8 cellular contexts compared by ENCODE assay signal in genomic region chr10:121734517-121735137, GRCh38.
A peak's percentile ranks its signal among the peaks of the same experiment; 100 is the strongest.
DNase-seq lines count a peak whose midpoint lies in the region; ATAC-seq, FAIRE-seq and TF ChIP-seq lines count a peak whose summit lies in the region.

No MANE protein-coding gene starts in this region.

- WGBS in K562 (ENCODE audit: insufficient coverage, low coverage, missing lambda C conversion rate) = 9% methylated on average over 9 of the region's 14 CpGs
- WGBS in right lobe of liver (ENCODE audit: insufficient coverage, low coverage, low lambda C conversion rate, missing lambda C conversion rate) = 6% methylated on average over 6 of the region's 14 CpGs

- H3K36me3 ChIP-seq in K562 (ENCODE audit: control insufficient read depth, insufficient read depth, low read length) = no peaks in the 10 kb centered on the region
- no peaks in the 10 kb centered on the region for H3K36me3 ChIP-seq in right lobe of liver

- TF ChIP-seq RAD21 in K562 (CRISPR knock-in tag; conservative IDR thresholded peaks at IDR 0.05 in 1 of 2, IDR thresholded peaks at IDR 0.05 in 1 of 2) = no peak

- H3K4me3 ChIP-seq in K562 = no peak overlapping the region
- no peak overlapping the region for H3K4me3 ChIP-seq in right lobe of liver

- H4K20me1 ChIP-seq in K562 (replicated peaks; ENCODE audit: control insufficient read depth, insufficient read depth, low read length) = no peaks in the 10 kb centered on the region

- H3K27ac ChIP-seq in K562 (ENCODE audit: extremely low read depth, low read depth, low read length) (no peak overlapping the region), right lobe of liver (no peak overlapping the region)

- in situ Hi-C loops in K562 (cut with MboI) = loop anchor here (10.0 kb wide), 1 partner anchor 790 kb away; no protein-coding TSS in a partner anchor

- TF ChIP-seq CTCF in K562 (IDR thresholded peaks at IDR 0.05 in 2 of 3, conservative IDR thresholded peaks at IDR 0.05 in 1 of 3; ENCODE audit: insufficient read depth in 2 of 3, low read depth in 1 of 3, low read length in 3 of 3) = peak; percentile 49 to 63 (median 58)
- TF ChIP-seq CTCF in right lobe of liver (IDR thresholded peaks at IDR 0.05) = peak; percentile 42 to 76 (median 72)

- peaks cover 32% of the 10 kb centered on the region for H3K27me3 Mint-ChIP-seq in activated T-helper 2 cell treated with anti-CD3 and anti-CD28 coated beads, Interferon-gamma antibody, Interleukin-2, Interleukin-4, amounts not matched to agents 10 μg/mL and 5 μg/mL and 100 μg/mL, durations not matched to agents 14 hours and 24 hours and 36 hours (ENCODE audit: low read depth)

- TF ChIP-seq POLR2A in K562 (conservative IDR thresholded peaks at IDR 0.05) = no peak
- no peak for TF ChIP-seq POLR2A in right lobe of liver (IDR thresholded peaks at IDR 0.05)

- DNase-seq in NCI-H510A treated with DMSO at 0.1 percent for 48 hours (lab: John Stamatoyannopoulos, UW) (peak; percentile 12), NCI-H510A (lab: John Stamatoyannopoulos, UW) (no peak), Kasumi-1 (lab: John Stamatoyannopoulos, UW) (peak; percentile 38), K562 (ENCODE audit: extremely low read depth in 1 of 4, low spot score in 3 of 4) (peak; percentile 27 to 32 (median 30)), right lobe of liver (no peak), cortex of kidney (lab: John Stamatoyannopoulos, UW) (no peak)
- no peak for DNase-seq in activated T-helper 2 cell treated with anti-CD3 and anti-CD28 coated beads, Interferon-gamma antibody, Interleukin-2, Interleukin-4, amounts not matched to agents 10 μg/mL and 5 μg/mL and 100 μg/mL, durations not matched to agents 14 hours and 24 hours and 36 hours (ENCODE audit: low spot score)

- BruUV-seq in K562 (replicated peaks; lab: Mats Ljungman, UMichigan) = no TSS peak

- intact Hi-C loops in K562 (cut with micrococcal nuclease) = loop anchor here (10.0 kb wide), 2 partner anchors 150 to 790 kb away; no protein-coding TSS in a partner anchor
- intact Hi-C loops in right lobe of liver (cut with DNase I) = loop anchor here (5.0 to 10.0 kb wide), 2 partner anchors 790 to 792 kb away; no protein-coding TSS in a partner anchor
- intact Hi-C loops in activated T-helper 2 cell treated with anti-CD3 and anti-CD28 coated beads, Interferon-gamma antibody, Interleukin-2, Interleukin-4, amounts not matched to agents 10 μg/mL and 5 μg/mL and 100 μg/mL, durations not matched to agents 14 hours and 24 hours and 36 hours (cut with micrococcal nuclease) = loop anchor here (2.0 to 5.0 kb wide), 2 partner anchors 168 to 786 kb away; no protein-coding TSS in a partner anchor

- no peak for FAIRE-seq in K562 (lab: Jason Lieb, UNC)

- POLR2A ChIA-PET in K562 (lab: Yijun Ruan, JAX) = no interaction called here

- H3K9me3 ChIP-seq in K562 (replicated peaks; ENCODE audit: control insufficient read depth, insufficient read depth, low read depth, low read length) (no peaks in the 10 kb centered on the region), right lobe of liver (no peaks in the 10 kb centered on the region)

- no peaks in the 10 kb centered on the region for H3K9me3 Mint-ChIP-seq in activated T-helper 2 cell treated with anti-CD3 and anti-CD28 coated beads, Interferon-gamma antibody, Interleukin-2, Interleukin-4, amounts not matched to agents 10 μg/mL and 5 μg/mL and 100 μg/mL, durations not matched to agents 14 hours and 24 hours and 36 hours

- CTCF ChIA-PET in K562 (lab: Yijun Ruan, JAX; ENCODE audit: low intra/inter-chr PET ratio) = interaction anchor here (1.3 kb wide), 1 partner anchor 792 kb away, joined by 4 read pairs; no protein-coding TSS in a partner anchor

- H3K4me1 ChIP-seq in K562 (replicated peaks in 1 of 2; ENCODE audit: control insufficient read depth in 2 of 2, insufficient read depth in 2 of 2, low read length in 2 of 2) = peaks cover 3% of the 10 kb centered on the region in 2 experiments; a peak in 3 of 5 replicates
- H3K4me1 ChIP-seq in right lobe of liver = no peaks in the 10 kb centered on the region

- no peaks in the 10 kb centered on the region for H3K9me1 ChIP-seq in K562 (ENCODE audit: control insufficient read depth, insufficient read depth, low read length)

- H3K4me2 ChIP-seq in K562 (ENCODE audit: insufficient read depth, low read length) = no peak overlapping the region

- H3K36me3 Mint-ChIP-seq in activated T-helper 2 cell treated with anti-CD3 and anti-CD28 coated beads, Interferon-gamma antibody, Interleukin-2, Interleukin-4, amounts not matched to agents 10 μg/mL and 5 μg/mL and 100 μg/mL, durations not matched to agents 14 hours and 24 hours and 36 hours (ENCODE audit: low read depth) = no peaks in the 10 kb centered on the region

- no peak overlapping the region for H2AFZ ChIP-seq in K562 (ENCODE audit: low read depth, low read length)

- H3K27me3 ChIP-seq in K562 (ENCODE audit: control insufficient read depth in 2 of 2, insufficient read depth in 2 of 2, low read length in 2 of 2) (peaks cover 2 to 29% of the 10 kb centered on the region in 2 experiments), right lobe of liver (no peaks in the 10 kb centered on the region)

- no peak for TF ChIP-seq EP300 in K562 (IDR thresholded peaks at IDR 0.05; ENCODE audit: low read length)

- peaks cover 12% of the 10 kb centered on the region for H3K4me1 Mint-ChIP-seq in activated T-helper 2 cell treated with anti-CD3 and anti-CD28 coated beads, Interferon-gamma antibody, Interleukin-2, Interleukin-4, amounts not matched to agents 10 μg/mL and 5 μg/mL and 100 μg/mL, durations not matched to agents 14 hours and 24 hours and 36 hours (ENCODE audit: low read depth)

- no peak overlapping the region for H3K4me3 Mint-ChIP-seq in activated T-helper 2 cell treated with anti-CD3 and anti-CD28 coated beads, Interferon-gamma antibody, Interleukin-2, Interleukin-4, amounts not matched to agents 10 μg/mL and 5 μg/mL and 100 μg/mL, durations not matched to agents 14 hours and 24 hours and 36 hours (ENCODE audit: low read depth)

- no peaks in the 10 kb centered on the region for H3K79me2 ChIP-seq in K562 (ENCODE audit: control insufficient read depth, insufficient read depth, low read length)

- H3K27ac Mint-ChIP-seq in activated T-helper 2 cell treated with anti-CD3 and anti-CD28 coated beads, Interferon-gamma antibody, Interleukin-2, Interleukin-4, amounts not matched to agents 10 μg/mL and 5 μg/mL and 100 μg/mL, durations not matched to agents 14 hours and 24 hours and 36 hours = no peak overlapping the region

- ATAC-seq in K562 (peak; percentile 45; the same call in 2 of the 3 replicates), right lobe of liver (peak; percentile 41 to 58 (median 47)), HG02870 (IDR thresholded peaks at IDR 0.05; ENCODE audit: unreplicated experiment) (no peak)

- no peak overlapping the region for H3K9ac ChIP-seq in K562 (ENCODE audit: insufficient read depth in 1 of 2, low read depth in 2 of 2, low read length in 2 of 2)

TF ChIP-seq in K562, 482 proteins besides CTCF, POLR2A, EP300 and RAD21:
- TF ChIP-seq CBX8 (IDR thresholded peaks at IDR 0.05; ENCODE audit: borderline replicate concordance, extremely low read depth, low read depth, low read length, poor library complexity, severe bottlenecking) = no peak
- 0 out of 2 replicates have a peak, but pooled peaks have one; percentile 19 for TF ChIP-seq SMC3 (conservative IDR thresholded peaks at IDR 0.05; ENCODE audit: insufficient read depth, low read depth, low read length)
- peak; percentile 98 for TF ChIP-seq ZNF384 (IDR thresholded peaks at IDR 0.05; ENCODE audit: low read depth, low read length)

Comparison
In these comparisons a context has a peak if more than half of its experiments do, and no peak if none do; other contexts are left out.
1. DNase-seq: peak in NCI-H510A treated with DMSO at 0.1 percent for 48 hours (single experiment), Kasumi-1 (2 of 2) and K562 (4 of 4); none in NCI-H510A (single experiment), right lobe of liver (0 of 3), cortex of kidney (single experiment) and activated T-helper 2 cell treated with anti-CD3 and anti-CD28 coated beads, Interferon-gamma antibody, Interleukin-2, Interleukin-4, amounts not matched to agents 10 μg/mL and 5 μg/mL and 100 μg/mL, durations not matched to agents 14 hours and 24 hours and 36 hours (single experiment).